In genomic region chr19:40567040-40567749, GRCh38 we compare ENCODE assay signal across 13 cellular contexts. TPM values are rescaled to one million over a fixed set of nuclear protein-coding genes. Genes with fewer than 3 reads are reported as not detected.
DNase-seq lines count a peak whose midpoint lies in the region; ATAC-seq and TF ChIP-seq lines count a peak whose summit lies in the region.
"Had no signal": no experiment of that assay in that cellular context is flagged by ENCODE, and none has a peak within 500 bp of the region (broad histone marks: within the 10 kb centered on the region; RNA-seq: fewer than 3 reads in every experiment).

No MANE protein-coding gene starts in this region.

- TF ChIP-seq CTCF in AG04450 (IDR thresholded peaks at IDR 0.05; ENCODE audit: low read depth, low read length) (no peak), GM06990 (IDR thresholded peaks at IDR 0.05; ENCODE audit: insufficient read depth, low read length, poor library complexity, severe bottlenecking) (no peak), choroid plexus epithelial cell (conservative IDR thresholded peaks at IDR 0.05; ENCODE audit: low read depth, low read length) (no peak), RWPE1 (conservative IDR thresholded peaks at IDR 0.05; ENCODE audit: low read depth) (no peak)

- peaks cover 8 to 26% (median 19%) of the 10 kb centered on the region in 7 donors for H3K4me1 Mint-ChIP-seq in naive thymus-derived CD4-positive, alpha-beta T cell

- H3K27me3 Mint-ChIP-seq in naive thymus-derived CD4-positive, alpha-beta T cell = peaks cover 18 to 55% (median 30%) of the 10 kb centered on the region in 5 donors

- no peak for ATAC-seq in naive thymus-derived CD4-positive, alpha-beta T cell
- ATAC-seq in esophagus mucosa = no peak

- CTCF ChIA-PET in AG04450 (lab: Charles Lee) (interaction anchor here (1.1 to 1.7 kb wide), 3 partner anchors 26 to 103 kb away, joined by 3 to 5 read pairs (median 3); no protein-coding TSS in a partner anchor), RWPE1 (lab: Yijun Ruan, JAX) (interaction anchor here (0.8 to 1.4 kb wide), 3 partner anchors 18 to 28 kb away, joined by 3 to 4 read pairs (median 3); no protein-coding TSS in a partner anchor)
- CTCF ChIA-PET in naive thymus-derived CD4-positive, alpha-beta T cell (lab: Charles Lee) = no interaction called here

- intact Hi-C loops in naive thymus-derived CD4-positive, alpha-beta T cell (cut with micrococcal nuclease) = no loop called here

- H3K4me3 ChIP-seq in AG04450 (ENCODE audit: low read depth, low read length) = peak overlapping the region; percentile 51
- H3K4me3 ChIP-seq in GM06990 (replicated peaks; ENCODE audit: low read depth, low read length) = peak overlapping the region; percentile 38
- H3K4me3 ChIP-seq in choroid plexus epithelial cell (ENCODE audit: low read depth, low read length) = peak overlapping the region; percentile 26
- no peak overlapping the region for H3K4me3 ChIP-seq in naive thymus-derived CD4-positive, alpha-beta T cell (ENCODE audit: low read length)

- peaks cover 9 to 13% of the 10 kb centered on the region in 2 donors for H3K4me1 ChIP-seq in naive thymus-derived CD4-positive, alpha-beta T cell (ENCODE audit: control insufficient read depth in 2 of 2, insufficient read depth in 2 of 2, low read length in 2 of 2)

- no peak for DNase-seq in AG04450 (ENCODE audit: low read depth, low spot score)
- no peak for DNase-seq in GM06990 (ENCODE audit: extremely low read depth, insufficient read length)
- no peak for DNase-seq in choroid plexus epithelial cell (ENCODE audit: low read depth)
- no peak for DNase-seq in naive thymus-derived CD4-positive, alpha-beta T cell
- DNase-seq in HK-2 (ENCODE audit: unreplicated experiment) = no peak
- DNase-seq in RWPE1 (ENCODE audit: low spot score) = no peak
- DNase-seq in OCI-M1 (lab: John Stamatoyannopoulos, UW) = no peak
- DNase-seq: activated effector memory CD4-positive, alpha-beta T cell treated with Interleukin-2 at 50 U/mL for 16 hours; NCI-H510A; stimulated activated CD4-positive, alpha-beta T cell treated with anti-CD3 and anti-CD28 coated beads, Interleukin-4, amount 100 ng/mL, for 4 hours had no signal

- POLR2A ChIA-PET in AG04450 (lab: Yijun Ruan, JAX) = no interaction called here
- POLR2A ChIA-PET in naive thymus-derived CD4-positive, alpha-beta T cell (lab: Charles Lee) = no interaction called here
- POLR2A ChIA-PET in RWPE1 (lab: Yijun Ruan, JAX; ENCODE audit: low non-redundant PET) = interaction anchor here (0.8 kb wide), 1 partner anchor 66 kb away, joined by 3 read pairs; no protein-coding TSS in a partner anchor

- H3K27me3 ChIP-seq in AG04450 (ENCODE audit: control insufficient read depth, insufficient read depth, low read length) (peaks cover 19% of the 10 kb centered on the region), GM06990 (replicated peaks; ENCODE audit: control insufficient read depth, insufficient read depth, low read length) (no peaks in the 10 kb centered on the region; the same call in 1 of the 2 replicates)
- H3K27me3 ChIP-seq in naive thymus-derived CD4-positive, alpha-beta T cell (ENCODE audit: control insufficient read depth in 2 of 2, insufficient read depth in 2 of 2, low read length in 2 of 2) = peaks cover 0 to 3% of the 10 kb centered on the region in 2 donors

- H3K27ac Mint-ChIP-seq in naive thymus-derived CD4-positive, alpha-beta T cell = peak overlapping the region in 1 of 9 donors; percentile 14

- H3K4me3 Mint-ChIP-seq in naive thymus-derived CD4-positive, alpha-beta T cell = peak overlapping the region in 7 of 10 donors; percentile 35 to 65 (median 55)

- no peak overlapping the region for H3K27ac ChIP-seq in AG04450 (ENCODE audit: low read depth, low read length)
- no peak overlapping the region for H3K27ac ChIP-seq in naive thymus-derived CD4-positive, alpha-beta T cell (ENCODE audit: low read depth, low read length)
- no peak overlapping the region for H3K27ac ChIP-seq in RWPE1
- H3K27ac ChIP-seq: epithelial cell of prostate, KMS-11 had no signal

- H3K36me3 ChIP-seq in GM06990 (ENCODE audit: control insufficient read depth, insufficient read depth, low read length) = no peaks in the 10 kb centered on the region
- no peaks in the 10 kb centered on the region for H3K36me3 ChIP-seq in naive thymus-derived CD4-positive, alpha-beta T cell (ENCODE audit: control insufficient read depth in 2 of 3, insufficient read depth in 3 of 3, low read length in 3 of 3)

- peaks cover 0 to 2% (median 0%) of the 10 kb centered on the region in 5 donors for H3K36me3 Mint-ChIP-seq in naive thymus-derived CD4-positive, alpha-beta T cell

- peaks cover 0 to 4% (median 0%) of the 10 kb centered on the region in 11 donors for H3K9me3 Mint-ChIP-seq in naive thymus-derived CD4-positive, alpha-beta T cell

- H3K9me3 ChIP-seq in AG04450 (ENCODE audit: control insufficient read depth, insufficient read depth, low read length) = peaks cover 3% of the 10 kb centered on the region; the same call in 1 of the 2 replicates
- H3K9me3 ChIP-seq in naive thymus-derived CD4-positive, alpha-beta T cell (ENCODE audit: control insufficient read depth in 2 of 3, low read length in 3 of 3) = no peaks in the 10 kb centered on the region

RNA-seq across cellular contexts. Expression of gene SHKBP1, which starts 9.5 kb away (rescaled TPM):
- polyA plus RNA-seq in AG04450 (2011; rRNA removed) = 42.5 and 62.7 TPM in 2 replicates
- polyA minus RNA-seq in AG04450 (2011; rRNA and poly(A)+ RNA removed) = 65.5 and 108 TPM in 2 replicates
- 100 to 1,000 TPM in 4 of 5 experiments, 10 to 100 TPM in 1; 98.4 to 218 (median 139) TPM for total RNA-seq in naive thymus-derived CD4-positive, alpha-beta T cell
- 100 to 1,000 TPM in 1 of 2 donors, 10 to 100 TPM in 1; 92.8 to 140 TPM for polyA plus RNA-seq in naive thymus-derived CD4-positive, alpha-beta T cell
- 42.8 TPM for total RNA-seq in esophagus mucosa

RNA-seq across cellular contexts. Expression of gene LTBP4, which starts 34.0 kb away (rescaled TPM):
- polyA plus RNA-seq in AG04450 (2011; rRNA removed) = 41.3 and 70.3 TPM in 2 replicates
- polyA minus RNA-seq in AG04450 (2011; rRNA and poly(A)+ RNA removed) = 41.9 and 53.5 TPM in 2 replicates
- total RNA-seq in naive thymus-derived CD4-positive, alpha-beta T cell = 100 to 1,000 TPM in 4 of 5 experiments, 10 to 100 TPM in 1; 62.4 to 116 (median 111) TPM
- 10 to 100 TPM; 21.8 to 41.4 TPM for polyA plus RNA-seq in naive thymus-derived CD4-positive, alpha-beta T cell
- 68.1 TPM for total RNA-seq in esophagus mucosa
